21 cellular contexts compared by ENCODE assay signal in genomic region chr14:34122081-34122480, GRCh38.
"Had no signal": no experiment of that assay in that cellular context is flagged by ENCODE, and none has a peak within 500 bp of the region (broad histone marks: within the 10 kb centered on the region; RNA-seq: fewer than 3 reads in every experiment).

No MANE protein-coding gene starts in this region.

- H2AFZ ChIP-seq: hepatocyte had no signal

- H3K4me1 ChIP-seq: lower lobe of right lung, psoas muscle had no signal

- H3K36me3 ChIP-seq: left ventricle myocardium inferior, lower lobe of right lung, neutrophil, sigmoid colon had no signal

- H3K9me3 ChIP-seq: left ventricle myocardium inferior, lower lobe of right lung, neutrophil, psoas muscle, sigmoid colon had no signal

- FAIRE-seq: endothelial cell of umbilical vein, kidney had no signal

- H3K4me3 ChIP-seq: coronary artery, hepatocyte, left ventricle myocardium inferior, lower lobe of right lung, psoas muscle, sigmoid colon, skin epidermis had no signal

- H3K4me2 ChIP-seq: hepatocyte had no signal

- H3K27ac ChIP-seq: coronary artery, hepatocyte, left ventricle myocardium inferior, lower lobe of right lung, neutrophil, psoas muscle, sigmoid colon, skin epidermis had no signal

- ATAC-seq: left cardiac atrium, lower lobe of right lung, psoas muscle had no signal

- H3K27me3 ChIP-seq: hepatocyte, sigmoid colon had no signal

- DNase-seq: effector CD4-positive, alpha-beta T cell; endodermal cell; erythroblast; foreskin melanocyte; head of caudate nucleus; kidney; left cardiac atrium; left ventricle myocardium inferior; lower lobe of right lung; mesenchymal stem cell; naive B cell; psoas muscle; sigmoid colon; stimulated activated CD4-positive, alpha-beta T cell treated with anti-CD3 and anti-CD28 coated beads, Interleukin-12 subunit alpha, Interleukin-12 subunit beta, amount 100 ng/mL, for 4 hours; stimulated activated naive CD4-positive, alpha-beta T cell; trophoblast cell had no signal
